Comparison of ENCODE assay signal across 8 cellular contexts in genomic region chr1:99004270-99005141, GRCh38. TPM values are rescaled to one million over a fixed set of nuclear protein-coding genes. Genes with fewer than 3 reads are reported as not detected.
DNase-seq lines count a peak whose midpoint lies in the region; ATAC-seq and TF ChIP-seq lines count a peak whose summit lies in the region.

A gene with protein sequence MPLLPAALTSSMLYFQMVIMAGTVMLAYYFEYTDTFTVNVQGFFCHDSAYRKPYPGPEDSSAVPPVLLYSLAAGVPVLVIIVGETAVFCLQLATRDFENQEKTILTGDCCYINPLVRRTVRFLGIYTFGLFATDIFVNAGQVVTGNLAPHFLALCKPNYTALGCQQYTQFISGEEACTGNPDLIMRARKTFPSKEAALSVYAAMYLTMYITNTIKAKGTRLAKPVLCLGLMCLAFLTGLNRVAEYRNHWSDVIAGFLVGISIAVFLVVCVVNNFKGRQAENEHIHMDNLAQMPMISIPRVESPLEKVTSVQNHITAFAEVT (minus strand): TSS chr1:99004861. CDS start chr1:99004671, 190 bp downstream.

- H3K27ac ChIP-seq in A673 (ENCODE audit: low read depth, low read length, poor library complexity, severe bottlenecking) (no peak within 1 kb of the TSS), neural progenitor cell (no peak within 1 kb of the TSS)

- H3K4me2 ChIP-seq in neural progenitor cell = peak within 1 kb of the TSS; percentile 99

- H3K4me3 Mint-ChIP-seq in activated CD8-positive, alpha-beta memory T cell treated with anti-CD3 and anti-CD28 coated beads, Interleukin-2, amount 10 ng/mL, durations not matched to agents 7 days and 5 days = no peak within 1 kb of the TSS
- peak within 1 kb of the TSS; percentile 87 for H3K4me3 Mint-ChIP-seq in neural progenitor cell

- intact Hi-C loops in A673 (cut with micrococcal nuclease; ENCODE audit: unreplicated experiment) = no loop called here

- peaks cover 3% of the 10 kb centered on the region for H3K4me1 Mint-ChIP-seq in activated CD8-positive, alpha-beta memory T cell treated with anti-CD3 and anti-CD28 coated beads, Interleukin-2, amount 10 ng/mL, durations not matched to agents 7 days and 5 days
- H3K4me1 Mint-ChIP-seq in neural progenitor cell = peaks cover 6% of the 10 kb centered on the region

- CTCF ChIA-PET in A673 (lab: Charles Lee) = no interaction called here
- CTCF ChIA-PET in activated CD8-positive, alpha-beta memory T cell treated with anti-CD3 and anti-CD28 coated beads, Interleukin-2, amount 10 ng/mL, durations not matched to agents 7 days and 5 days (lab: Charles Lee) = no interaction called here

- H3K36me3 ChIP-seq in A673 (ENCODE audit: insufficient read depth, low read length, poor library complexity, severe bottlenecking) (no peaks in the 10 kb centered on the region), HAP-1 (replicated peaks) (no peaks in the 10 kb centered on the region), neural progenitor cell (no peaks in the 10 kb centered on the region)

- no peaks in the 10 kb centered on the region for H3K4me1 ChIP-seq in A673 (ENCODE audit: insufficient read depth, low read length, poor library complexity, severe bottlenecking)
- H3K4me1 ChIP-seq in HAP-1 = no peaks in the 10 kb centered on the region
- peaks cover 8% of the 10 kb centered on the region for H3K4me1 ChIP-seq in neural progenitor cell

- TF ChIP-seq CTCF in A673 (conservative IDR thresholded peaks at IDR 0.05; ENCODE audit: low read depth, low read length) (no peak), fibroblast of mammary gland (conservative IDR thresholded peaks at IDR 0.05; ENCODE audit: control insufficient read depth, insufficient read depth, low read depth, low read length) (no peak), neural progenitor cell (IDR thresholded peaks at IDR 0.05) (peak; percentile 41)

- no peaks in the 10 kb centered on the region for H3K36me3 Mint-ChIP-seq in activated CD8-positive, alpha-beta memory T cell treated with anti-CD3 and anti-CD28 coated beads, Interleukin-2, amount 10 ng/mL, durations not matched to agents 7 days and 5 days
- H3K36me3 Mint-ChIP-seq in neural progenitor cell = no peaks in the 10 kb centered on the region

- ATAC-seq in activated CD8-positive, alpha-beta memory T cell treated with anti-CD3 and anti-CD28 coated beads, Interleukin-2, amount 10 ng/mL, durations not matched to agents 7 days and 5 days = peak; percentile 60
- ATAC-seq in GM18858 (IDR thresholded peaks at IDR 0.05; ENCODE audit: unreplicated experiment) = no peak

- H3K4me3 ChIP-seq in A673 (ENCODE audit: low read depth, low read length, poor library complexity, severe bottlenecking) (peak within 1 kb of the TSS; percentile 36), HAP-1 (peak within 1 kb of the TSS; percentile 36), fibroblast of mammary gland (ENCODE audit: control insufficient read depth, low read depth, low read length) (peak within 1 kb of the TSS; percentile 33), neural progenitor cell (peak within 1 kb of the TSS; percentile 68)

- H4K20me1 ChIP-seq in neural progenitor cell (ENCODE audit: low read depth) = no peaks in the 10 kb centered on the region

- H3K27me3 ChIP-seq in A673 (replicated peaks; ENCODE audit: insufficient read depth, low read depth, low read length, poor library complexity) (peaks cover 82% of the 10 kb centered on the region), HAP-1 (ENCODE audit: low read depth) (no peaks in the 10 kb centered on the region), neural progenitor cell (peaks cover 62% of the 10 kb centered on the region)

- H3K27ac Mint-ChIP-seq in activated CD8-positive, alpha-beta memory T cell treated with anti-CD3 and anti-CD28 coated beads, Interleukin-2, amount 10 ng/mL, durations not matched to agents 7 days and 5 days = no peak within 1 kb of the TSS
- H3K27ac Mint-ChIP-seq in neural progenitor cell = peak within 1 kb of the TSS; percentile 61

- no TSS peak for BruUV-seq in A673 (replicated peaks; lab: Mats Ljungman, UMichigan)

- H2AFZ ChIP-seq in neural progenitor cell (replicated peaks) = peak within 1 kb of the TSS; percentile 94

- no peaks in the 10 kb centered on the region for H3K9me3 Mint-ChIP-seq in activated CD8-positive, alpha-beta memory T cell treated with anti-CD3 and anti-CD28 coated beads, Interleukin-2, amount 10 ng/mL, durations not matched to agents 7 days and 5 days (ENCODE audit: low read depth)
- no peaks in the 10 kb centered on the region for H3K9me3 Mint-ChIP-seq in neural progenitor cell

- DNase-seq in A673 (ENCODE audit: low spot score) (peak; percentile 17), HAP-1 (ENCODE audit: low spot score in 2 of 2) (peak in 1 of 2 experiments; percentile 67), fibroblast of mammary gland (ENCODE audit: low read depth) (peak; percentile 25), neural progenitor cell (ENCODE audit: low spot score) (peak; percentile 83), middle frontal gyrus (ENCODE audit: extremely low spot score, low spot score) (no peak), KBM-7 (no peak)
- DNase-seq in activated CD8-positive, alpha-beta memory T cell treated with anti-CD3 and anti-CD28 coated beads, Interleukin-2, amount 10 ng/mL, durations not matched to agents 7 days and 5 days = no peak

- peaks cover 6% of the 10 kb centered on the region for H3F3A ChIP-seq in neural progenitor cell (ENCODE audit: low read depth)

- in situ Hi-C loops in HAP-1 (cut with MboI; ENCODE audit: low sequenced_read_pairs) (no loop called here), KBM-7 (cut with MboI; ENCODE audit: low pct_unique_long_range_greater_than_20kb, low sequenced_read_pairs) (no loop called here)

- H3K9me3 ChIP-seq in A673 (ENCODE audit: low read depth, low read length, poor library complexity, severe bottlenecking) (no peaks in the 10 kb centered on the region), HAP-1 (no peaks in the 10 kb centered on the region), neural progenitor cell (ENCODE audit: low read depth) (no peaks in the 10 kb centered on the region)

- H3K9ac ChIP-seq in neural progenitor cell = no peak within 1 kb of the TSS

- POLR2A ChIA-PET in A673 (lab: Charles Lee; ENCODE audit: low non-redundant PET) = no interaction called here

- no peaks in the 10 kb centered on the region for H3K79me2 ChIP-seq in neural progenitor cell (ENCODE audit: low read depth)

- peaks cover 67% of the 10 kb centered on the region for H3K27me3 Mint-ChIP-seq in activated CD8-positive, alpha-beta memory T cell treated with anti-CD3 and anti-CD28 coated beads, Interleukin-2, amount 10 ng/mL, durations not matched to agents 7 days and 5 days
- H3K27me3 Mint-ChIP-seq in neural progenitor cell (ENCODE audit: insufficient read depth, low read depth) = peaks cover 9% of the 10 kb centered on the region

RNA-seq across cellular contexts. Expression of the gene that starts here (rescaled TPM):
- not detected in 2 replicates for total RNA-seq in A673 (2021)
- not detected for total RNA-seq in activated CD8-positive, alpha-beta memory T cell treated with anti-CD3 and anti-CD28 coated beads, Interleukin-2, amount 10 ng/mL, durations not matched to agents 7 days and 5 days
- total RNA-seq in neural progenitor cell (ENCODE audit: low replicate concordance) = 0.19 and 0.56 TPM in 2 replicates

Comparison
In these comparisons a context has a peak if more than half of its experiments do, and no peak if none do; other contexts are left out.
1. Peak in DNase-seq and H3K4me3 ChIP-seq in A673; RNA of the gene not detected or under 1 TPM.
2. Peak in ATAC-seq in activated CD8-positive, alpha-beta memory T cell treated with anti-CD3 and anti-CD28 coated beads, Interleukin-2, amount 10 ng/mL, durations not matched to agents 7 days and 5 days; RNA of the gene not detected or under 1 TPM.
3. Peak in DNase-seq, H3K4me3 ChIP-seq and H3K4me2 ChIP-seq in neural progenitor cell; RNA of the gene not detected or under 1 TPM.